20 cellular contexts compared by ENCODE assay signal in the genomic region with DNA sequence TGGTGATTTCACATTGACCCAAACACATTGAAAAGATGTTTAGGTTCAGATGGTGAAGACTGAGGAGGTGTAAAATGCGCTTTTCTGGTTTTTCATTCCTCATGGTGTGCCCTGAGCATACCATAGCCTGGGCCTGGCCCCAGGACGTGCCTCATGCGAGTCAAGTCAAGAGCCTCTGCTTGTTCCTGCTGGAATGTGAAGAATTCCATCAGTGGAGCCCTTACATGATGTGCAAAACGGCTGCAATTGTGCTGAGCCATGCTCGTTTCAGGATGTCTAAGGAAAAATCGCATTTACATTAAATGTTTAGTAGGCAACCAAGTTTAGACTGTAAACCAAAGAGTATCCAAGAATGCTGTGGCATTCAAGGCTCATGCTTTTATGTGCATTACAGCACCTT. TPM values are rescaled to one million over a fixed set of nuclear protein-coding genes. Genes with fewer than 3 reads are reported as not detected.
DNase-seq lines count a peak whose midpoint lies in the region; ATAC-seq and TF ChIP-seq lines count a peak whose summit lies in the region.
"Had no signal": no experiment of that assay in that cellular context is flagged by ENCODE, and none has a peak within 500 bp of the region (broad histone marks: within the 10 kb centered on the region; RNA-seq: fewer than 3 reads in every experiment).

No MANE protein-coding gene starts in this region.

- no peak overlapping the region for H3K4me2 ChIP-seq in IMR-90 (ENCODE audit: low read depth, low read length)

- TF ChIP-seq CTCF in IMR-90 (conservative IDR thresholded peaks at IDR 0.05; ENCODE audit: low read depth, low read length) (no peak), epithelial cell of esophagus (IDR thresholded peaks at IDR 0.05; ENCODE audit: insufficient read depth, low read depth, low read length, missing control alignments) (no peak), nephron (IDR thresholded peaks at IDR 0.05; ENCODE audit: unreplicated experiment in 3 of 3) (no peak)

- peaks cover 75% of the 10 kb centered on the region for H3K36me3 Mint-ChIP-seq in nephron (ENCODE audit: low read depth)
- no peaks in the 10 kb centered on the region for H3K36me3 Mint-ChIP-seq in activated T-helper 17 cell treated with anti-CD3 and anti-CD28 coated beads, Interleukin-2, amount 50 U/mL, for 72 hours (ENCODE audit: low read depth)
- H3K36me3 Mint-ChIP-seq: stimulated activated memory B cell treated with anti-CD40 and anti-IgM and Interleukin-4, amounts not matched to agents 10 μg/mL and 1 μg/mL and 100 μg/mL, for 72 hours had no signal

- H3K9ac ChIP-seq in IMR-90 (ENCODE audit: low read depth, low read length): no peak overlapping the region

- no peak overlapping the region for H3K14ac ChIP-seq in IMR-90 (replicated peaks; ENCODE audit: low read depth, low read length)

- no peak overlapping the region for H4K8ac ChIP-seq in IMR-90 (ENCODE audit: low read depth in 2 of 2, low read length in 2 of 2)

- ATAC-seq in IMR-90 (ENCODE audit: low read depth): peak; percentile 95
- ATAC-seq in GM18505 (IDR thresholded peaks at IDR 0.05; ENCODE audit: unreplicated experiment): no peak
- ATAC-seq in stimulated activated naive CD8-positive, alpha-beta T cell treated with anti-CD3 and anti-CD28 coated beads, Interleukin-15, Interleukin-2, amounts not matched to agents 100 U/mL and 50 U/mL, for 24 hours: no peak
- ATAC-seq in activated T-helper 17 cell treated with anti-CD3 and anti-CD28 coated beads, Interleukin-2, amount 50 U/mL, for 72 hours (replicated peaks): no peak
- ATAC-seq: left colon; stimulated activated memory B cell treated with anti-CD40 and anti-IgM and Interleukin-4, amounts not matched to agents 10 μg/mL and 1 μg/mL and 100 μg/mL, for 72 hours had no signal

- intact Hi-C loops in IMR-90 (cut with micrococcal nuclease): no loop called here

- H2AK5ac ChIP-seq in IMR-90 (ENCODE audit: low read depth, low read length): no peak overlapping the region

- no TSS peak for BruUV-seq in IMR-90 (replicated peaks; lab: Mats Ljungman, UMichigan)

- H3K4ac ChIP-seq in IMR-90 (ENCODE audit: low read depth, low read length): no peak overlapping the region

- no peak overlapping the region for H2BK20ac ChIP-seq in IMR-90 (ENCODE audit: low read depth, low read length)

- H3K56ac ChIP-seq in IMR-90 (ENCODE audit: extremely low read depth, insufficient read depth, low read length): no peak overlapping the region

- no peak overlapping the region for H4K5ac ChIP-seq in IMR-90 (ENCODE audit: low read depth, low read length)

- in situ Hi-C loops in IMR-90 (cut with MboI; ENCODE audit: low sequenced_read_pairs): no loop called here

- no peak overlapping the region for H3K4me3 ChIP-seq in IMR-90 (ENCODE audit: insufficient read depth, low read depth, low read length)
- H3K4me3 ChIP-seq in epithelial cell of esophagus (ENCODE audit: low read length): no peak overlapping the region
- H3K4me3 ChIP-seq: colonic mucosa, thyroid gland had no signal

- no peak overlapping the region for H4K91ac ChIP-seq in IMR-90 (ENCODE audit: insufficient read depth, low read depth, low read length)

- no peak overlapping the region for H3K27ac ChIP-seq in IMR-90 (ENCODE audit: insufficient read depth, low read length)
- H3K27ac ChIP-seq: colonic mucosa, thyroid gland had no signal

- TF ChIP-seq RAD21 in IMR-90 (IDR thresholded peaks at IDR 0.05; ENCODE audit: low read length): no peak

- H3K79me1 ChIP-seq in IMR-90 (ENCODE audit: low read depth in 1 of 2, low read length in 2 of 2): no peaks in the 10 kb centered on the region

- H3K27me3 ChIP-seq in IMR-90 (ENCODE audit: control insufficient read depth, insufficient read depth, low read length): no peaks in the 10 kb centered on the region
- H3K27me3 ChIP-seq: colonic mucosa, thyroid gland had no signal

- H3K36me3 ChIP-seq in IMR-90 (ENCODE audit: control insufficient read depth, insufficient read depth, low read length): peaks cover 23% of the 10 kb centered on the region
- H3K36me3 ChIP-seq: colonic mucosa, thyroid gland had no signal

- TF ChIP-seq POLR2A in IMR-90 (IDR thresholded peaks at IDR 0.05; ENCODE audit: low read depth, low read length) (no peak), GM18505 (IDR thresholded peaks at IDR 0.05; ENCODE audit: borderline replicate concordance, extremely low read depth, insufficient read depth, insufficient read length) (no peak)

- peak overlapping the region; percentile 24 for H2AFZ ChIP-seq in IMR-90 (replicated peaks; ENCODE audit: low read length, poor library complexity)

- no peaks in the 10 kb centered on the region for H3K9me1 ChIP-seq in IMR-90 (ENCODE audit: insufficient read depth, low read length)

- H3K4me1 ChIP-seq in IMR-90 (ENCODE audit: control insufficient read depth, insufficient read depth, low read length): no peaks in the 10 kb centered on the region
- H3K4me1 ChIP-seq: colonic mucosa, thyroid gland had no signal

- H3K18ac ChIP-seq in IMR-90 (ENCODE audit: low read depth, low read length): no peak overlapping the region

- H3K4me1 Mint-ChIP-seq in nephron: no peaks in the 10 kb centered on the region
- no peaks in the 10 kb centered on the region for H3K4me1 Mint-ChIP-seq in activated T-helper 17 cell treated with anti-CD3 and anti-CD28 coated beads, Interleukin-2, amount 50 U/mL, for 72 hours
- H3K4me1 Mint-ChIP-seq: stimulated activated memory B cell treated with anti-CD40 and anti-IgM and Interleukin-4, amounts not matched to agents 10 μg/mL and 1 μg/mL and 100 μg/mL, for 72 hours had no signal

- peaks cover 4% of the 10 kb centered on the region for H3K9me3 Mint-ChIP-seq in nephron
- no peaks in the 10 kb centered on the region for H3K9me3 Mint-ChIP-seq in activated T-helper 17 cell treated with anti-CD3 and anti-CD28 coated beads, Interleukin-2, amount 50 U/mL, for 72 hours
- H3K9me3 Mint-ChIP-seq: stimulated activated memory B cell treated with anti-CD40 and anti-IgM and Interleukin-4, amounts not matched to agents 10 μg/mL and 1 μg/mL and 100 μg/mL, for 72 hours had no signal

- DNase-seq in AG20443 (ENCODE audit: low spot score) (peak; percentile 9), IMR-90 (peak; percentile 39), epithelial cell of esophagus (ENCODE audit: low read depth) (peak; percentile 3), NCI-H1092 (lab: John Stamatoyannopoulos, UW) (no peak)
- no peak for DNase-seq in stimulated activated naive CD8-positive, alpha-beta T cell treated with anti-CD3 and anti-CD28 coated beads, Interleukin-15, Interleukin-2, amounts not matched to agents 100 U/mL and 50 U/mL, for 24 hours
- DNase-seq: activated CD4-positive, alpha-beta T cell treated with anti-CD3 and anti-CD28 coated beads, Interleukin-2, amount 50 U/mL, for 4 hours; activated naive CD4-positive, alpha-beta T cell treated with Interleukin-2 at 50 U/mL for 16 hours; colonic mucosa; DND-41; left colon; NCI-H1105; NCI-H526; occipital lobe; Right ventricle myocardium superior had no signal

- H2BK15ac ChIP-seq in IMR-90 (ENCODE audit: low read depth, low read length): no peak overlapping the region

- no peak overlapping the region for H2AK9ac ChIP-seq in IMR-90 (replicated peaks; ENCODE audit: low read depth, low read length, poor library complexity)

- H4K20me1 ChIP-seq in IMR-90 (ENCODE audit: insufficient read depth, low read length): no peaks in the 10 kb centered on the region

- no peak overlapping the region for H2BK5ac ChIP-seq in IMR-90 (ENCODE audit: low read depth, low read length, poor library complexity, severe bottlenecking)

- peak overlapping the region in 2 of 3 experiments; percentile 60 to 87 for H3K27ac Mint-ChIP-seq in nephron
- no peak overlapping the region for H3K27ac Mint-ChIP-seq in activated T-helper 17 cell treated with anti-CD3 and anti-CD28 coated beads, Interleukin-2, amount 50 U/mL, for 72 hours
- H3K27ac Mint-ChIP-seq: stimulated activated memory B cell treated with anti-CD40 and anti-IgM and Interleukin-4, amounts not matched to agents 10 μg/mL and 1 μg/mL and 100 μg/mL, for 72 hours had no signal

- H3K4me3 Mint-ChIP-seq in nephron: no peak overlapping the region
- H3K4me3 Mint-ChIP-seq in activated T-helper 17 cell treated with anti-CD3 and anti-CD28 coated beads, Interleukin-2, amount 50 U/mL, for 72 hours: no peak overlapping the region
- H3K4me3 Mint-ChIP-seq: stimulated activated memory B cell treated with anti-CD40 and anti-IgM and Interleukin-4, amounts not matched to agents 10 μg/mL and 1 μg/mL and 100 μg/mL, for 72 hours had no signal

- POLR2A ChIA-PET in IMR-90 (lab: Charles Lee; ENCODE audit: unreplicated experiment): no interaction called here

- H3K23ac ChIP-seq in IMR-90 (ENCODE audit: low read depth, low read length): no peak overlapping the region

- CTCF ChIA-PET in IMR-90 (lab: Yijun Ruan, JAX): no interaction called here

- dilution Hi-C loops in IMR-90 (cut with HindIII; ENCODE audit: low sequenced_read_pairs, unreplicated experiment): no loop called here

- 34% methylated on average over 6 of the region's 6 CpGs; no CpG with 5 or more reads in 1 of the 2 experiments for WGBS in IMR-90 (ENCODE audit: extremely low coverage in 2 of 2, insufficient read length in 1 of 2), 2 experiments

- H3K27me3 Mint-ChIP-seq in nephron (ENCODE audit: low read depth): no peaks in the 10 kb centered on the region
- H3K27me3 Mint-ChIP-seq in activated T-helper 17 cell treated with anti-CD3 and anti-CD28 coated beads, Interleukin-2, amount 50 U/mL, for 72 hours: no peaks in the 10 kb centered on the region

- no peak overlapping the region; the same call in 1 of the 2 replicates for H2BK120ac ChIP-seq in IMR-90 (ENCODE audit: low read depth, low read length)

- no peaks in the 10 kb centered on the region; the same call in 1 of the 2 replicates for H3K9me3 ChIP-seq in IMR-90 (ENCODE audit: control insufficient read depth, insufficient read depth, low read length)
- H3K9me3 ChIP-seq: colonic mucosa, thyroid gland had no signal

TF ChIP-seq in IMR-90, 13 proteins besides CTCF, POLR2A, EP300 and RAD21:
- TF ChIP-seq MAZ (IDR thresholded peaks at IDR 0.05; ENCODE audit: borderline replicate concordance, low read depth, low read length) (no peak), CEBPB (IDR thresholded peaks at IDR 0.05; ENCODE audit: low read depth, low read length) (no peak), RCOR1 (IDR thresholded peaks at IDR 0.05; ENCODE audit: insufficient replicate concordance, low read length) (no peak), MAFK (IDR thresholded peaks at IDR 0.05; ENCODE audit: low read depth, low read length) (peak; percentile 67), BHLHE40 (IDR thresholded peaks at IDR 0.05; ENCODE audit: low read depth, low read length) (no peak)

RNA-seq across cellular contexts. Expression of a gene that starts 34.9 kb away (rescaled TPM):
- 9.2 and 13.1 TPM in 2 replicates for total RNA-seq in IMR-90 (2012; rRNA removed)
- polyA plus RNA-seq in IMR-90 (2012; rRNA removed): 8.2 and 9.6 TPM in 2 replicates
- 9.0 and 10.4 TPM in 2 replicates for polyA plus RNA-seq in IMR-90 (2012; cell fraction: cytosol; rRNA removed)
- 5.2 and 6.8 TPM in 2 replicates for polyA plus RNA-seq in IMR-90 (2012; cell fraction: nucleus; rRNA removed; ENCODE audit: low replicate concordance)
- total RNA-seq in activated T-helper 17 cell treated with anti-CD3 and anti-CD28 coated beads, Interleukin-2, amount 50 U/mL, for 72 hours: not detected
- total RNA-seq: T-helper 1 cell treated with Interleukin-12 subunit alpha and Interleukin-12 subunit beta and Interleukin-4 antibody, amounts not matched to agents 30 ng/mL and 1 ng/mL, for 36 hours had no signal

Comparison
In these comparisons a context has a peak if more than half of its experiments do, and no peak if none do; other contexts are left out.
1. DNase-seq: peak in AG20443 (single experiment), IMR-90 (single experiment) and epithelial cell of esophagus (single experiment); none in stimulated activated naive CD8-positive, alpha-beta T cell treated with anti-CD3 and anti-CD28 coated beads, Interleukin-15, Interleukin-2, amounts not matched to agents 100 U/mL and 50 U/mL, for 24 hours (single experiment) and NCI-H1092 (single experiment).
2. RNA of a gene that starts 34.9 kb away (total RNA-seq): 9.2 to 13.1 TPM in IMR-90; not detected in activated T-helper 17 cell treated with anti-CD3 and anti-CD28 coated beads, Interleukin-2, amount 50 U/mL, for 72 hours; every median in the first group is over 10 times any median in the second.